In genomic region chr5:18772475-18772874, GRCh38 we compare ENCODE assay signal across 10 cellular contexts.
DNase-seq lines count a peak whose midpoint lies in the region; ATAC-seq and TF ChIP-seq lines count a peak whose summit lies in the region.
"Had no signal": no experiment of that assay in that cellular context is flagged by ENCODE, and none has a peak within 500 bp of the region (broad histone marks: within the 10 kb centered on the region; RNA-seq: fewer than 3 reads in every experiment).

No MANE protein-coding gene starts in this region.

- CTCF ChIA-PET in GM10248 (lab: Yijun Ruan, JAX), result interaction anchor here (1.1 to 2.2 kb wide), 2 partner anchors 9 to 17 kb away, joined by 3 to 9 read pairs; no protein-coding TSS in a partner anchor

- peak; percentile 41 for TF ChIP-seq CTCF in GM10248 (IDR thresholded peaks at IDR 0.05; ENCODE audit: control extremely low read depth, extremely low read depth, low read depth, missing control alignments)
- peak; percentile 67 for TF ChIP-seq CTCF in kidney epithelial cell (IDR thresholded peaks at IDR 0.05; ENCODE audit: insufficient read depth, low read length, poor library complexity, severe bottlenecking)
- no peak for TF ChIP-seq CTCF in gastrocnemius medialis (IDR thresholded peaks at IDR 0.05 in 4 of 5, conservative IDR thresholded peaks at IDR 0.05 in 1 of 5)

- POLR2A ChIA-PET in GM10248 (lab: Yijun Ruan, JAX), result no interaction called here

- H3K27me3 ChIP-seq in kidney epithelial cell (ENCODE audit: control insufficient read depth, insufficient read depth, low read length) (no peaks in the 10 kb centered on the region), gastrocnemius medialis (no peaks in the 10 kb centered on the region)

- no peak for TF ChIP-seq POLR2A in gastrocnemius medialis (IDR thresholded peaks at IDR 0.05)

- intact Hi-C loops in gastrocnemius medialis (cut with DNase I; ENCODE audit: low total_unique reads), result no loop called here

- in situ Hi-C loops in SK-MEL-5 (cut with HindIII; ENCODE audit: low pct_unique_long_range_greater_than_20kb, low sequenced_read_pairs), result no loop called here
- in situ Hi-C loops in gastrocnemius medialis (cut with MboI; ENCODE audit: low sequenced_read_pairs in 4 of 4), result no loop called here

- H3K4me1 ChIP-seq in gastrocnemius medialis, result no peaks in the 10 kb centered on the region

- no peak overlapping the region for H3K27ac ChIP-seq in gastrocnemius medialis

- no peak overlapping the region for H3K4me3 ChIP-seq in kidney epithelial cell (ENCODE audit: low read depth, low read length)
- no peak overlapping the region for H3K4me3 ChIP-seq in gastrocnemius medialis

- H3K9me3 ChIP-seq in gastrocnemius medialis, result no peaks in the 10 kb centered on the region

- DNase-seq in GM10248 (ENCODE audit: extremely low spot score), result no peak
- peak; percentile 58 for DNase-seq in SK-MEL-5 (ENCODE audit: low read depth, low spot score)
- peak; percentile 29 for DNase-seq in kidney epithelial cell (ENCODE audit: low read depth)
- no peak for DNase-seq in NCI-H2029 treated with DMSO at 0.1 percent for 48 hours (lab: John Stamatoyannopoulos, UW)
- DNase-seq in activated T-cell treated with anti-CD3 and anti-CD28 coated beads, Interleukin-2, amount 50 U/mL, for 1 hour, result no peak
- DNase-seq in gastrocnemius medialis, result no peak
- DNase-seq: foreskin melanocyte, KBM-7 had no signal

- H3K36me3 ChIP-seq in kidney epithelial cell (ENCODE audit: control insufficient read depth, insufficient read depth, low read length) (no peaks in the 10 kb centered on the region), gastrocnemius medialis (no peaks in the 10 kb centered on the region)

- ATAC-seq in HG03175 (IDR thresholded peaks at IDR 0.05; ENCODE audit: unreplicated experiment) (peak; percentile 47), HG02938 (IDR thresholded peaks at IDR 0.05; ENCODE audit: unreplicated experiment) (no peak), gastrocnemius medialis (no peak)

Comparison
In these comparisons a context has a peak if more than half of its experiments do, and no peak if none do; other contexts are left out.
1. DNase-seq: peak in SK-MEL-5 (single experiment) and kidney epithelial cell (single experiment); none in GM10248 (single experiment), NCI-H2029 treated with DMSO at 0.1 percent for 48 hours (single experiment), activated T-cell treated with anti-CD3 and anti-CD28 coated beads, Interleukin-2, amount 50 U/mL, for 1 hour (single experiment) and gastrocnemius medialis (0 of 2).
2. CTCF ChIP-seq: peak in GM10248 (single experiment) and kidney epithelial cell (single experiment); none in gastrocnemius medialis (0 of 5).